In the genomic region with DNA sequence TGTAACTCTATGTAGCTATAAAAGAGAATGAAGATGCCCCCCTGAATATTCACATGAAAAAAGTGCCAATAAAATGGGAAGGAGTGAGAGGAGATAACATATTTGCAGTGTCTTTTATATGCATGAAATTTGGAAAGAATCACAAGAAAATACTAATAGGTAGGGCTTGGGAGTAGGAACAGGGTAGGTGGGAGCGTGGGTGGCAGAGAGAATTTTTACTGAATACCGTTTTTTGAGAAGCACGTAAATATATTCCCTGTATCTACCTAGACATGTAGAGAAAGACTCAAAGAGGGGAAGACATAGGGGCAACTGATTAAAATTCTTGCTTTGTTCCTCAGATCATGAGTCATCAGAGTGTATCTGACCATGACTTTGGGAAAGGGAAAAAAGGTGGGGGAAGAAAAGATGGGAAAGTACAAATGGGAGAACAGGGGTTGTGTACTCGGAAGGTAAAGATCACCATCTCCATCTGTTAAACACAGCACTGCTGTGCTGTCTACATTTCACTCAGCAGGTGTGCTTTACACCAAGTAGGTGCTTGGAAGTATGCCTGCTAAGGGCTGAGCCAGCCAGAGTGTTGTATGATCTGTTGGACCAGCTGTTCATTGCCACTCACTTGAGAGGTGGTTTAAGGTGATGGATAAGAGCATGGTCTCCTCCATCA, we compare ENCODE assay signal across 9 cellular contexts. TPM values are rescaled to one million over a fixed set of nuclear protein-coding genes. Genes with fewer than 3 reads are reported as not detected.
DNase-seq lines count a peak whose midpoint lies in the region; ATAC-seq lines count a peak whose summit lies in the region.
"Had no signal": no experiment of that assay in that cellular context is flagged by ENCODE, and none has a peak within 500 bp of the region (broad histone marks: within the 10 kb centered on the region; RNA-seq: fewer than 3 reads in every experiment).

No MANE protein-coding gene starts in this region.

- H3K27me3 ChIP-seq in CD4-positive, alpha-beta memory T cell (ENCODE audit: insufficient read depth, low read length), result no peaks in the 10 kb centered on the region

- H3K27ac ChIP-seq in CD4-positive, alpha-beta memory T cell (ENCODE audit: low read depth, low read length), result no peak overlapping the region

- H3K27ac Mint-ChIP-seq in CD4-positive, alpha-beta memory T cell, result no peak overlapping the region
- H3K27ac Mint-ChIP-seq: activated T-cell treated with anti-CD3 and anti-CD28 coated beads, Interleukin-2, amount 50 U/mL, for 72 hours had no signal

- CTCF ChIA-PET in CD4-positive, alpha-beta memory T cell (lab: Charles Lee; ENCODE audit: partially characterized antibody), result interaction anchor here (1.0 to 1.7 kb wide), 2 partner anchors 20 to 29 kb away, joined by 3 read pairs; no protein-coding TSS in a partner anchor

- H3K9me3 Mint-ChIP-seq in CD4-positive, alpha-beta memory T cell, result peaks cover 0 to 2% (median 0%) of the 10 kb centered on the region in 8 donors
- H3K9me3 Mint-ChIP-seq: activated T-cell treated with anti-CD3 and anti-CD28 coated beads, Interleukin-2, amount 50 U/mL, for 72 hours had no signal

- no peaks in the 10 kb centered on the region for H3K36me3 Mint-ChIP-seq in CD4-positive, alpha-beta memory T cell

- H3K27me3 Mint-ChIP-seq in CD4-positive, alpha-beta memory T cell, result peaks cover 8 to 13% of the 10 kb centered on the region in 2 donors

- H3K4me1 ChIP-seq in CD4-positive, alpha-beta memory T cell (ENCODE audit: insufficient read depth, low read length), result no peaks in the 10 kb centered on the region

- no peak overlapping the region for H3K4me3 Mint-ChIP-seq in CD4-positive, alpha-beta memory T cell

- peak; percentile 39 for DNase-seq in NCI-H2107 treated with DMSO at 0.1 percent for 48 hours (lab: John Stamatoyannopoulos, UW; ENCODE audit: unreplicated experiment)
- DNase-seq in NCI-H2107 (lab: John Stamatoyannopoulos, UW), result no peak
- DNase-seq in NCI-H2081 (lab: John Stamatoyannopoulos, UW), result peak; percentile 20 to 75
- DNase-seq in SW480 (ENCODE audit: low spot score), result peak; percentile 51
- DNase-seq in renal cortical epithelial cell (ENCODE audit: low read depth), result peak; percentile 88
- no peak for DNase-seq in NCI-H526 (lab: John Stamatoyannopoulos, UW)
- DNase-seq in CD4-positive, alpha-beta memory T cell, result no peak
- DNase-seq: activated T-cell treated with anti-CD3 and anti-CD28 coated beads, Interleukin-2, amount 50 U/mL, for 72 hours had no signal

- ATAC-seq in HG02588 (IDR thresholded peaks at IDR 0.05; ENCODE audit: unreplicated experiment), result no peak

- no peaks in the 10 kb centered on the region for H3K9me3 ChIP-seq in CD4-positive, alpha-beta memory T cell (ENCODE audit: control insufficient read depth in 1 of 2, low read length in 2 of 2)

- POLR2A ChIA-PET in CD4-positive, alpha-beta memory T cell (lab: Charles Lee; ENCODE audit: partially characterized antibody), result no interaction called here

- H3K36me3 ChIP-seq in CD4-positive, alpha-beta memory T cell (ENCODE audit: insufficient read depth, low read length), result no peaks in the 10 kb centered on the region

- no peak overlapping the region for H3K4me3 ChIP-seq in CD4-positive, alpha-beta memory T cell (ENCODE audit: low read length in 2 of 2)

- H3K4me1 Mint-ChIP-seq in CD4-positive, alpha-beta memory T cell, result peaks cover 1 to 10% (median 5%) of the 10 kb centered on the region in 4 donors

- intact Hi-C loops in CD4-positive, alpha-beta memory T cell (cut with micrococcal nuclease), result no loop called here

RNA-seq across cellular contexts. Expression of a gene that starts 16.0 kb away (rescaled TPM):
- total RNA-seq in renal cortical epithelial cell, result 22.1 and 83.1 TPM in 2 replicates
- 10 to 100 TPM; 61.4 to 62.7 TPM for total RNA-seq in CD4-positive, alpha-beta memory T cell
- 10 to 100 TPM; 10.1 to 18.0 TPM for polyA plus RNA-seq in CD4-positive, alpha-beta memory T cell

RNA-seq across cellular contexts. Expression of a gene that starts 22.8 kb away (rescaled TPM):
- 37.7 and 57.9 TPM in 2 replicates for total RNA-seq in renal cortical epithelial cell
- total RNA-seq in CD4-positive, alpha-beta memory T cell, result 10 to 100 TPM; 33.9 to 41.4 TPM
- 10 to 100 TPM; 67.5 to 91.7 TPM for polyA plus RNA-seq in CD4-positive, alpha-beta memory T cell

Comparison
In these comparisons a context has a peak if more than half of its experiments do, and no peak if none do; other contexts are left out.
1. DNase-seq: peak in NCI-H2107 treated with DMSO at 0.1 percent for 48 hours (single experiment), NCI-H2081 (2 of 2), SW480 (single experiment) and renal cortical epithelial cell (single experiment); none in NCI-H2107 (single experiment), NCI-H526 (0 of 2) and CD4-positive, alpha-beta memory T cell (0 of 5).